In the genomic region with DNA sequence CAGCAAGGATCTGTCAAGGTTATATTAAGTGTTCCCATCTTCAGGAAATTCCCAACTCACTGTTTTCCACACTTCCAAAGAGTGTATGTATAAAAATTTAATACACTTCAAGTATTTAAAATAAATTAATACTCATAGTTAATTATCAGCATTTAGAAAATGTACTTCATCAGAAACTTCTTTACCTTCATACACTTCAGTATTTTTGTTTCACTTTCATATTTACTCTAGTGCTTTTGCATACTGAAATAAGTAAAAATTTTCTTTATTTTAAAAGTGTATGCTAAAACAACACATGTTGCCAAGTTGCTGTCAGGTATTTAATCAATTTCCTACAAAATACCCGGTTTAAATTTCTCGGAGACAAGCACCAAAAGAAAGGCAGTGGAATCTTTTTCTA, we compare ENCODE assay signal across 8 cellular contexts. TPM values are rescaled to one million over a fixed set of nuclear protein-coding genes. Genes with fewer than 3 reads are reported as not detected.
DNase-seq lines count a peak whose midpoint lies in the region; ATAC-seq, FAIRE-seq and TF ChIP-seq lines count a peak whose summit lies in the region.

No MANE protein-coding gene starts in this region.

- no peak overlapping the region for H3K27ac Mint-ChIP-seq in mesothelial cell of epicardium

- H3K36me3 Mint-ChIP-seq in mesothelial cell of epicardium = peaks cover 3% of the 10 kb centered on the region

- peak overlapping the region; percentile 69 for H3K4me2 ChIP-seq in DND-41 (ENCODE audit: insufficient read depth, low read length)

- H3K9me3 Mint-ChIP-seq in mesothelial cell of epicardium = no peaks in the 10 kb centered on the region

- H3K4me3 ChIP-seq in DND-41 (ENCODE audit: low read depth in 1 of 2, low read length in 2 of 2) (peak overlapping the region; percentile 31 to 52; a peak in 2 of 4 replicates), RWPE2 (ENCODE audit: severe bottlenecking) (peak overlapping the region; percentile 12), kidney (ENCODE audit: low read length in 2 of 2) (peak overlapping the region in 1 of 2 donors; percentile 48)

- H3K27me3 Mint-ChIP-seq in mesothelial cell of epicardium (ENCODE audit: low read depth) = no peaks in the 10 kb centered on the region

- intact Hi-C loops in kidney (cut with DNase I) = no loop called here

- peaks cover 16% of the 10 kb centered on the region for H3K36me3 ChIP-seq in DND-41 (ENCODE audit: insufficient read depth, low read length)
- H3K36me3 ChIP-seq in RWPE2 (ENCODE audit: low read depth) = peaks cover 4% of the 10 kb centered on the region; the same call in 1 of the 2 replicates
- no peaks in the 10 kb centered on the region for H3K36me3 ChIP-seq in kidney (ENCODE audit: control insufficient read depth in 1 of 2, insufficient read depth in 2 of 2, low read length in 2 of 2)

- DNase-seq in DND-41 = no peak
- no peak for DNase-seq in RWPE2 (ENCODE audit: low spot score)
- no peak for DNase-seq in kidney
- DNase-seq in cortex of kidney (lab: John Stamatoyannopoulos, UW) = no peak
- no peak for DNase-seq in SIG-M5 treated with dmso at 0.1 percent for 504 hours (lab: John Stamatoyannopoulos, UW; ENCODE audit: unreplicated experiment)
- DNase-seq in mesothelial cell of epicardium (ENCODE audit: low spot score in 2 of 2, unreplicated experiment in 2 of 2) = no peak
- no peak for DNase-seq in dedifferentiated amniotic fluid mesenchymal stem cell (ENCODE audit: extremely low spot score)

- H4K20me1 ChIP-seq in DND-41 (ENCODE audit: insufficient read depth, low read length) = peaks cover 25% of the 10 kb centered on the region

- ATAC-seq in DND-41 (ENCODE audit: insufficient read depth, low read depth) = peak; percentile 71
- peak; percentile 57 for ATAC-seq in GM21529 (IDR thresholded peaks at IDR 0.05; ENCODE audit: unreplicated experiment)
- no peak for ATAC-seq in RWPE2 (ENCODE audit: low read depth)

- peaks cover 98% of the 10 kb centered on the region for H3K79me2 ChIP-seq in DND-41 (ENCODE audit: insufficient read depth, low read length)

- no peak for TF ChIP-seq CTCF in DND-41 (IDR thresholded peaks at IDR 0.05; ENCODE audit: borderline replicate concordance, extremely low read depth, low read length, poor library complexity, severe bottlenecking)
- no peak for TF ChIP-seq CTCF in RWPE2 (IDR thresholded peaks at IDR 0.05; ENCODE audit: poor library complexity, severe bottlenecking)
- no peak for TF ChIP-seq CTCF in kidney (IDR thresholded peaks at IDR 0.05; ENCODE audit: borderline replicate concordance, extremely low read depth, insufficient read depth)
- no peak for TF ChIP-seq CTCF in mesothelial cell of epicardium (IDR thresholded peaks at IDR 0.05; ENCODE audit: unreplicated experiment)

- H3K27ac ChIP-seq in DND-41 (ENCODE audit: low read length) (peak overlapping the region; percentile 64), RWPE2 (ENCODE audit: poor library complexity, severe bottlenecking) (no peak overlapping the region), kidney (ENCODE audit: low read depth in 2 of 2, low read length in 2 of 2) (no peak overlapping the region)

- peaks cover 21% of the 10 kb centered on the region for H3K4me1 Mint-ChIP-seq in mesothelial cell of epicardium

- H3K4me3 Mint-ChIP-seq in mesothelial cell of epicardium = no peak overlapping the region

- H3K27me3 ChIP-seq in DND-41 (ENCODE audit: insufficient read depth, low read length, poor library complexity) = no peaks in the 10 kb centered on the region
- H3K27me3 ChIP-seq in RWPE2 (ENCODE audit: insufficient read depth, poor library complexity, severe bottlenecking) = no peaks in the 10 kb centered on the region

- H3K9me3 ChIP-seq in DND-41 (ENCODE audit: insufficient read depth, low read length, severe bottlenecking) (no peaks in the 10 kb centered on the region), RWPE2 (ENCODE audit: severe bottlenecking) (no peaks in the 10 kb centered on the region), kidney (ENCODE audit: control insufficient read depth in 1 of 2, low read length in 2 of 2) (no peaks in the 10 kb centered on the region)

- peak overlapping the region; percentile 45 for H3K9ac ChIP-seq in DND-41 (ENCODE audit: low read depth, low read length)
- no peak overlapping the region for H3K9ac ChIP-seq in kidney (ENCODE audit: low read length in 2 of 2)

- H3K4me1 ChIP-seq in DND-41 (ENCODE audit: insufficient read depth, low read length) (peaks cover 34% of the 10 kb centered on the region), RWPE2 (ENCODE audit: insufficient read depth, poor library complexity, severe bottlenecking) (peaks cover 6% of the 10 kb centered on the region), kidney (ENCODE audit: control insufficient read depth in 1 of 2, insufficient read depth in 1 of 2, low read depth in 1 of 2, low read length in 2 of 2) (peaks cover 0 to 19% of the 10 kb centered on the region in 2 donors)

- peak; percentile 57 for FAIRE-seq in kidney (lab: Jason Lieb, UNC)

- no peak overlapping the region for H2AFZ ChIP-seq in DND-41 (ENCODE audit: low read depth, low read length)

RNA-seq across cellular contexts. Expression of gene RICTOR, which starts 16.5 kb away (rescaled TPM):
- 43.8 TPM for total RNA-seq in kidney
- polyA plus RNA-seq in kidney (ENCODE audit: insufficient read depth, low read depth, low replicate concordance) = 3.4 TPM
- 44.4 to 48.6 TPM (median 46.4 TPM) in 3 replicates for total RNA-seq in mesothelial cell of epicardium
